ENCODE assay signal across 10 cellular contexts in the genomic region with DNA sequence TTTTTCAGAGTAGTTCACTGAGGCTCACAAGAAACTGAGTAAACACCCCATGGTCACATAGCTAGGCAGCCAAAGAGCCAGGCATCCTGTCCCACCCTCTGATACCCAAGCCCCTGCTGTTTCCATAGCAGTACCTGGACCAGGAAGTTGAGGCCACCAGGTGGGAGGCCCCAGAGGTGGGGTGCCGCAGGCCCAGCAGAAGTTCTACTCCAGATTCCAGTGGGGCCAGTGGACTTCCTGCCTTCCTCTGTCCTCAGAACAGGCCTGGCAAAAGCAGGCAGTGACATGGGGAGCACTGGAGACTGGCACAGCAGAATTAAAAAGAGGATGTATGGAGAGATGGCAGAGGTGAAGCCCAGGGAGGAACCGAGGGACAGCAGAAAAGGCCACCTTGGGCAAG. TPM values are rescaled to one million over a fixed set of nuclear protein-coding genes. Genes with fewer than 3 reads are reported as not detected.
DNase-seq lines count a peak whose midpoint lies in the region; ATAC-seq and TF ChIP-seq lines count a peak whose summit lies in the region.
"Had no signal": no experiment of that assay in that cellular context is flagged by ENCODE, and none has a peak within 500 bp of the region (broad histone marks: within the 10 kb centered on the region; RNA-seq: fewer than 3 reads in every experiment).

No MANE protein-coding gene starts in this region.

- no peak overlapping the region for H3K27ac ChIP-seq in CD4-positive, alpha-beta T cell (ENCODE audit: low read depth, low read length)
- H3K27ac ChIP-seq in DOHH2 (ENCODE audit: low read depth, low read length) = no peak overlapping the region
- H3K27ac ChIP-seq in parathyroid adenoma = no peak overlapping the region
- no peak overlapping the region for H3K27ac ChIP-seq in OCI-LY7 (ENCODE audit: low read depth, low read length, poor library complexity, severe bottlenecking)

- H3K9ac ChIP-seq in parathyroid adenoma = no peak overlapping the region

- H3K36me3 ChIP-seq in DOHH2 (ENCODE audit: control insufficient read depth, low read length) = no peaks in the 10 kb centered on the region
- no peaks in the 10 kb centered on the region for H3K36me3 ChIP-seq in parathyroid adenoma (ENCODE audit: control insufficient read depth, insufficient read depth, low read length)
- no peaks in the 10 kb centered on the region for H3K36me3 ChIP-seq in OCI-LY7 (ENCODE audit: insufficient read depth, low read length)

- H4K20me1 ChIP-seq in DOHH2 (ENCODE audit: control insufficient read depth, insufficient read depth, low read depth, low read length) (no peaks in the 10 kb centered on the region), OCI-LY7 (ENCODE audit: insufficient read depth, low read length) (no peaks in the 10 kb centered on the region)

- peaks cover 76% of the 10 kb centered on the region for H3K27me3 ChIP-seq in CD4-positive, alpha-beta T cell (ENCODE audit: control insufficient read depth, insufficient read depth, low read length)
- H3K27me3 ChIP-seq in DOHH2 (ENCODE audit: control insufficient read depth, low read length) (peaks cover 43% of the 10 kb centered on the region), parathyroid adenoma (ENCODE audit: control insufficient read depth, insufficient read depth, low read length) (no peaks in the 10 kb centered on the region)

- no peak for ATAC-seq in CD4-positive, alpha-beta T cell (ENCODE audit: poor library complexity)
- ATAC-seq in central memory CD8-positive, alpha-beta T cell (replicated peaks; ENCODE audit: extremely low read depth, poor library complexity, severe bottlenecking) = no peak
- no peak for ATAC-seq in GM18511 (IDR thresholded peaks at IDR 0.05; ENCODE audit: unreplicated experiment)

- peaks cover 29% of the 10 kb centered on the region for H3K4me1 ChIP-seq in DOHH2 (ENCODE audit: control insufficient read depth, low read length)
- H3K4me1 ChIP-seq in parathyroid adenoma = peaks cover 16% of the 10 kb centered on the region
- H3K4me1 ChIP-seq in OCI-LY7 (ENCODE audit: insufficient read depth, low read length, poor library complexity, severe bottlenecking) = peaks cover 9% of the 10 kb centered on the region

- no peak overlapping the region for H2AFZ ChIP-seq in parathyroid adenoma
- H2AFZ ChIP-seq in OCI-LY7 (ENCODE audit: low read length) = no peak overlapping the region

- H3K4me1 Mint-ChIP-seq in CD4-positive, alpha-beta T cell (ENCODE audit: low read depth) = peaks cover 10% of the 10 kb centered on the region
- H3K4me1 Mint-ChIP-seq in central memory CD8-positive, alpha-beta T cell = peaks cover 12% of the 10 kb centered on the region

- TF ChIP-seq CTCF in CD4-positive, alpha-beta T cell (IDR thresholded peaks at IDR 0.05) = no peak
- TF ChIP-seq CTCF in DOHH2 (IDR thresholded peaks at IDR 0.05; ENCODE audit: low read depth, low read length, poor library complexity, severe bottlenecking) (no peak), parathyroid adenoma (IDR thresholded peaks at IDR 0.05) (no peak), OCI-LY7 (conservative IDR thresholded peaks at IDR 0.05; ENCODE audit: low read length) (no peak)

- no peaks in the 10 kb centered on the region for H3K36me3 Mint-ChIP-seq in CD4-positive, alpha-beta T cell (ENCODE audit: low read depth)
- H3K36me3 Mint-ChIP-seq in central memory CD8-positive, alpha-beta T cell (ENCODE audit: insufficient read depth) = peaks cover 2% of the 10 kb centered on the region

- DNase-seq in CD4-positive, alpha-beta T cell = no peak
- no peak for DNase-seq in central memory CD8-positive, alpha-beta T cell (ENCODE audit: low spot score in 2 of 2)
- no peak for DNase-seq in OCI-LY7 (ENCODE audit: low spot score)
- DNase-seq in KG1 (lab: John Stamatoyannopoulos, UW) = no peak
- DNase-seq: activated CD4-positive, alpha-beta T cell treated with anti-CD3 and anti-CD28 coated beads for 48 hours; effector memory CD4-positive, alpha-beta T cell; foreskin melanocyte had no signal

- H3K9me2 ChIP-seq in DOHH2 (replicated peaks; ENCODE audit: control insufficient read depth, low read length) (no peaks in the 10 kb centered on the region), OCI-LY7 (ENCODE audit: insufficient read depth, low read length) (no peaks in the 10 kb centered on the region)

- peak overlapping the region; percentile 68 for H3K4me3 Mint-ChIP-seq in CD4-positive, alpha-beta T cell
- peak overlapping the region; percentile 73 for H3K4me3 Mint-ChIP-seq in central memory CD8-positive, alpha-beta T cell

- H3K27ac Mint-ChIP-seq in CD4-positive, alpha-beta T cell = no peak overlapping the region
- no peak overlapping the region for H3K27ac Mint-ChIP-seq in central memory CD8-positive, alpha-beta T cell (ENCODE audit: low read depth)

- H3K4me3 ChIP-seq in DOHH2 (ENCODE audit: low read length) (no peak overlapping the region), parathyroid adenoma (ENCODE audit: low read depth, low read length) (peak overlapping the region; percentile 56), OCI-LY7 (ENCODE audit: low read depth, low read length, poor library complexity, severe bottlenecking) (no peak overlapping the region)

- CTCF ChIA-PET in CD4-positive, alpha-beta T cell (lab: Charles Lee) = no interaction called here
- CTCF ChIA-PET in OCI-LY7 (lab: Charles Lee; ENCODE audit: unreplicated experiment) = no interaction called here

- no peaks in the 10 kb centered on the region for H3K9me3 ChIP-seq in CD4-positive, alpha-beta T cell (ENCODE audit: control insufficient read depth, low read length)
- no peaks in the 10 kb centered on the region for H3K9me3 ChIP-seq in DOHH2 (ENCODE audit: control insufficient read depth, insufficient read depth, low read length)
- H3K9me3 ChIP-seq in parathyroid adenoma (ENCODE audit: control insufficient read depth, low read length) = no peaks in the 10 kb centered on the region
- no peaks in the 10 kb centered on the region for H3K9me3 ChIP-seq in OCI-LY7 (ENCODE audit: low read length)

- H3K4me2 ChIP-seq in DOHH2 (ENCODE audit: low read length) (0 out of 2 replicates have a peak overlapping the region, but pooled peaks have one; percentile 28), parathyroid adenoma (ENCODE audit: low read length) (peak overlapping the region; percentile 56), OCI-LY7 (ENCODE audit: low read length) (no peak overlapping the region)

- H3K79me2 ChIP-seq in DOHH2 (ENCODE audit: control insufficient read depth, low read length) (no peaks in the 10 kb centered on the region), parathyroid adenoma (no peaks in the 10 kb centered on the region), OCI-LY7 (ENCODE audit: insufficient read depth, low read depth, low read length) (no peaks in the 10 kb centered on the region)

- H3F3A ChIP-seq in DOHH2 (ENCODE audit: control insufficient read depth, insufficient read depth) = no peaks in the 10 kb centered on the region

- POLR2A ChIA-PET in CD4-positive, alpha-beta T cell (lab: Charles Lee) = no interaction called here
- POLR2A ChIA-PET in OCI-LY7 (lab: Charles Lee) = interaction anchor here (0.5 to 1.0 kb wide), 2 partner anchors 19 to 225 kb away, joined by 3 to 5 read pairs; partner anchors contain the start of gene FOXO6

- peaks cover 80% of the 10 kb centered on the region for H3K27me3 Mint-ChIP-seq in CD4-positive, alpha-beta T cell
- peaks cover 68% of the 10 kb centered on the region for H3K27me3 Mint-ChIP-seq in central memory CD8-positive, alpha-beta T cell

- intact Hi-C loops in CD4-positive, alpha-beta T cell (cut with DNase I, micrococcal nuclease) = loop anchor here in 1 of 2 experiments (2.0 kb wide), 1 partner anchor 17 kb away; no protein-coding TSS in a partner anchor
- intact Hi-C loops in OCI-LY7 (cut with micrococcal nuclease; ENCODE audit: unreplicated experiment) = no loop called here

- BruUV-seq in OCI-LY7 (replicated peaks; lab: Mats Ljungman, UMichigan) = no TSS peak

- no peaks in the 10 kb centered on the region for H3K9me3 Mint-ChIP-seq in CD4-positive, alpha-beta T cell
- H3K9me3 Mint-ChIP-seq in central memory CD8-positive, alpha-beta T cell = no peaks in the 10 kb centered on the region

RNA-seq across cellular contexts. Expression of gene FOXO6, which starts 19.0 kb away (rescaled TPM):
- total RNA-seq in CD4-positive, alpha-beta T cell = 1 to 10 TPM; 1.2 to 2.2 TPM
- total RNA-seq in OCI-LY7 (2014; rRNA removed; shearing (Covaris generic)) = not detected in 2 replicates
- not detected in 2 replicates for total RNA-seq in OCI-LY7 (2022)
